ENCODE assay signal across 8 cellular contexts in genomic region chr3:33115024-33115768, GRCh38. TPM values are rescaled to one million over a fixed set of nuclear protein-coding genes. Genes with fewer than 3 reads are reported as not detected.
DNase-seq lines count a peak whose midpoint lies in the region; ATAC-seq and TF ChIP-seq lines count a peak whose summit lies in the region.

No MANE protein-coding gene starts in this region.

- DNase-seq in Caki2 (ENCODE audit: low read depth) (peak; percentile 81), LoVo (ENCODE audit: low spot score) (peak; percentile 65), cardiac muscle cell (ENCODE audit: low read depth in 1 of 2, low spot score in 1 of 2) (peak; percentile 56 to 88), osteocyte (ENCODE audit: extremely low spot score, unreplicated experiment) (peak; percentile 15)
- DNase-seq in activated naive CD8-positive, alpha-beta T cell treated with anti-CD3 and anti-CD28 coated beads for 36 hours, result no peak
- no peak for DNase-seq in stimulated activated CD8-positive, alpha-beta memory T cell treated with anti-CD3 and anti-CD28 coated beads, Interleukin-4, amount 100 ng/mL, for 48 hours

- H3K36me3 Mint-ChIP-seq in activated naive CD8-positive, alpha-beta T cell treated with anti-CD3 and anti-CD28 coated beads for 36 hours, result no peaks in the 10 kb centered on the region
- peaks cover 4% of the 10 kb centered on the region for H3K36me3 Mint-ChIP-seq in osteocyte (ENCODE audit: unreplicated experiment)

- H3K27me3 ChIP-seq in cardiac muscle cell, result no peaks in the 10 kb centered on the region

- H3K4me3 ChIP-seq in cardiac muscle cell, result peak overlapping the region; percentile 90

- H3K27ac ChIP-seq in cardiac muscle cell, result peak overlapping the region; percentile 95

- in situ Hi-C loops in Caki2 (cut with HindIII; ENCODE audit: low pct_unique_long_range_greater_than_20kb, low sequenced_read_pairs), result no loop called here

- peak overlapping the region; percentile 78 for H3K4me3 Mint-ChIP-seq in activated naive CD8-positive, alpha-beta T cell treated with anti-CD3 and anti-CD28 coated beads for 36 hours
- H3K4me3 Mint-ChIP-seq in osteocyte (ENCODE audit: unreplicated experiment), result peak overlapping the region; percentile 84

- peaks cover 16% of the 10 kb centered on the region for H3K4me1 ChIP-seq in cardiac muscle cell (ENCODE audit: low read depth)

- TF ChIP-seq CTCF in cardiac muscle cell (IDR thresholded peaks at IDR 0.05; ENCODE audit: low read depth, low read length), result no peak
- TF ChIP-seq CTCF in osteocyte (IDR thresholded peaks at IDR 0.05), result no peak

- no peak overlapping the region for H3K27ac Mint-ChIP-seq in activated naive CD8-positive, alpha-beta T cell treated with anti-CD3 and anti-CD28 coated beads for 36 hours
- peak overlapping the region; percentile 93 for H3K27ac Mint-ChIP-seq in osteocyte (ENCODE audit: unreplicated experiment)

- no peaks in the 10 kb centered on the region for H3K36me3 ChIP-seq in cardiac muscle cell

- no peaks in the 10 kb centered on the region for H3K9me3 ChIP-seq in cardiac muscle cell (ENCODE audit: low read depth)

- no peaks in the 10 kb centered on the region for H3K9me3 Mint-ChIP-seq in activated naive CD8-positive, alpha-beta T cell treated with anti-CD3 and anti-CD28 coated beads for 36 hours
- no peaks in the 10 kb centered on the region for H3K9me3 Mint-ChIP-seq in osteocyte (ENCODE audit: unreplicated experiment)

- no peak for ATAC-seq in GM19395 (IDR thresholded peaks at IDR 0.05; ENCODE audit: unreplicated experiment)
- ATAC-seq in HG03442 (IDR thresholded peaks at IDR 0.05; ENCODE audit: unreplicated experiment), result no peak

- no peaks in the 10 kb centered on the region for H3K27me3 Mint-ChIP-seq in activated naive CD8-positive, alpha-beta T cell treated with anti-CD3 and anti-CD28 coated beads for 36 hours
- H3K27me3 Mint-ChIP-seq in osteocyte (ENCODE audit: unreplicated experiment), result no peaks in the 10 kb centered on the region

- H3K4me1 Mint-ChIP-seq in activated naive CD8-positive, alpha-beta T cell treated with anti-CD3 and anti-CD28 coated beads for 36 hours, result peaks cover 19% of the 10 kb centered on the region
- peaks cover 47% of the 10 kb centered on the region for H3K4me1 Mint-ChIP-seq in osteocyte (ENCODE audit: unreplicated experiment)

RNA-seq across cellular contexts. Expression of gene CRTAP, which starts 1.4 kb away (rescaled TPM):
- 239 and 275 TPM in 2 replicates for total RNA-seq in Caki2 (2014; rRNA removed; shearing (Covaris generic); ENCODE audit: low replicate concordance)
- total RNA-seq in activated naive CD8-positive, alpha-beta T cell treated with anti-CD3 and anti-CD28 coated beads for 36 hours, result 10 to 100 TPM; 31.7 to 34.2 TPM
- total RNA-seq in cardiac muscle cell, result 62.1 and 127 TPM in 2 replicates
- polyA plus RNA-seq in cardiac muscle cell, result 83.6 and 99.8 TPM in 2 replicates
- total RNA-seq in osteocyte, result 308 and 332 TPM in 2 replicates

RNA-seq across cellular contexts. Expression of gene GLB1, which starts 18.2 kb away (rescaled TPM):
- 55.1 and 55.2 TPM in 2 replicates for total RNA-seq in Caki2 (2014; rRNA removed; shearing (Covaris generic); ENCODE audit: low replicate concordance)
- 10 to 100 TPM; 36.4 to 37.2 TPM for total RNA-seq in activated naive CD8-positive, alpha-beta T cell treated with anti-CD3 and anti-CD28 coated beads for 36 hours
- 63.8 and 72.5 TPM in 2 replicates for total RNA-seq in cardiac muscle cell
- polyA plus RNA-seq in cardiac muscle cell, result 60.7 and 81.0 TPM in 2 replicates
- 90.4 and 122 TPM in 2 replicates for total RNA-seq in osteocyte

RNA-seq across cellular contexts. Expression of gene TMPPE, which starts 18.2 kb away (rescaled TPM):
- total RNA-seq in Caki2 (2014; rRNA removed; shearing (Covaris generic); ENCODE audit: low replicate concordance), result 1.4 and 1.7 TPM in 2 replicates
- 1 to 10 TPM; 7.0 to 8.1 TPM for total RNA-seq in activated naive CD8-positive, alpha-beta T cell treated with anti-CD3 and anti-CD28 coated beads for 36 hours
- 5.2 and 6.9 TPM in 2 replicates for total RNA-seq in cardiac muscle cell
- 1.8 and 2.4 TPM in 2 replicates for polyA plus RNA-seq in cardiac muscle cell
- 10.0 and 10.3 TPM in 2 replicates for total RNA-seq in osteocyte

Comparison
In these comparisons a context has a peak if more than half of its experiments do, and no peak if none do; other contexts are left out.
1. DNase-seq: peak in Caki2 (single experiment), LoVo (single experiment), cardiac muscle cell (2 of 2) and osteocyte (single experiment); none in activated naive CD8-positive, alpha-beta T cell treated with anti-CD3 and anti-CD28 coated beads for 36 hours (single experiment) and stimulated activated CD8-positive, alpha-beta memory T cell treated with anti-CD3 and anti-CD28 coated beads, Interleukin-4, amount 100 ng/mL, for 48 hours (single experiment).